ENCODE assay signal across 9 cellular contexts in the genomic region with DNA sequence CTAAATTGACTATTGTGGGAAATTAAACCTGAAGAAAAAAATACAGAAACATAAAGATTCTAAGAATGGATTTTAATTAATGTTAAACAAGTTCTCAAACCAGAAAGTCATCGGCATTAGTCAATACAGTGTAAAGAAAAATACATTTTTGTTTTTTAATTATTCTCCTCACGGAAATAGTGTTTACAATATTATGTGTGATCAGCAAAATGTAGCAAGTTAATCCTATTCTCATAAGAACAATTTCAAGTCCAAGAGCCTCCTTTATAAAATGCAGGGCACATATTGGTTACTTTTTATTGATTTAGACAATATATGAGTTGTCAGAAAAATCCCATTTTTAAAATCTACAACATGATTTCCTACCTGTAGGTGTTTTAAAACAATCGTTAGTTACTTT.
"Had no signal": no experiment of that assay in that cellular context is flagged by ENCODE, and none has a peak within 500 bp of the region (broad histone marks: within the 10 kb centered on the region; RNA-seq: fewer than 3 reads in every experiment).

No MANE protein-coding gene starts in this region.

- H3K4me3 ChIP-seq: GM23338 had no signal

- ATAC-seq: GM23338 had no signal

- H3K27ac ChIP-seq: HL-60, KMS-11 had no signal

- DNase-seq: H9, HCEC 1CT, IMR-90, KBM-7 had no signal

- FAIRE-seq: H1, H54 had no signal

- H3K4me2 ChIP-seq: GM23338, KMS-11 had no signal
